In genomic region chr15:63509933-63510547, GRCh38 we compare ENCODE assay signal across 2 cellular contexts.
TF ChIP-seq lines count a peak whose summit lies in the region.

No MANE protein-coding gene starts in this region.

TF ChIP-seq in A549, 52 proteins besides CTCF, POLR2A, EP300 and RAD21 (continued from another document):
- TF ChIP-seq, protein P1, sequence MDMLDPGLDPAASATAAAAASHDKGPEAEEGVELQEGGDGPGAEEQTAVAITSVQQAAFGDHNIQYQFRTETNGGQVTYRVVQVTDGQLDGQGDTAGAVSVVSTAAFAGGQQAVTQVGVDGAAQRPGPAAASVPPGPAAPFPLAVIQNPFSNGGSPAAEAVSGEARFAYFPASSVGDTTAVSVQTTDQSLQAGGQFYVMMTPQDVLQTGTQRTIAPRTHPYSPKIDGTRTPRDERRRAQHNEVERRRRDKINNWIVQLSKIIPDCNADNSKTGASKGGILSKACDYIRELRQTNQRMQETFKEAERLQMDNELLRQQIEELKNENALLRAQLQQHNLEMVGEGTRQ (IDR thresholded peaks at IDR 0.05) = no peak
- TF ChIP-seq HEYL (CRISPR knock-in tag; IDR thresholded peaks at IDR 0.05) (no peak), FOSL2 (IDR thresholded peaks at IDR 0.05) (peak; percentile 81; the same call in 1 of the 2 replicates), FOSL2 (CRISPR knock-in tag; IDR thresholded peaks at IDR 0.05) (peak; percentile 92), CEBPB (IDR thresholded peaks at IDR 0.05) (0 out of 4 replicates have a peak, but pooled peaks of 1 of the 2 experiments have one; percentile 35), JUNB (IDR thresholded peaks at IDR 0.05) (peak; percentile 76), HOXB5 (CRISPR knock-in tag; IDR thresholded peaks at IDR 0.05) (no peak)

TF ChIP-seq in HEK293, 187 proteins besides CTCF, POLR2A, EP300 and RAD21 (continued from another document):
- TF ChIP-seq, protein P2, sequence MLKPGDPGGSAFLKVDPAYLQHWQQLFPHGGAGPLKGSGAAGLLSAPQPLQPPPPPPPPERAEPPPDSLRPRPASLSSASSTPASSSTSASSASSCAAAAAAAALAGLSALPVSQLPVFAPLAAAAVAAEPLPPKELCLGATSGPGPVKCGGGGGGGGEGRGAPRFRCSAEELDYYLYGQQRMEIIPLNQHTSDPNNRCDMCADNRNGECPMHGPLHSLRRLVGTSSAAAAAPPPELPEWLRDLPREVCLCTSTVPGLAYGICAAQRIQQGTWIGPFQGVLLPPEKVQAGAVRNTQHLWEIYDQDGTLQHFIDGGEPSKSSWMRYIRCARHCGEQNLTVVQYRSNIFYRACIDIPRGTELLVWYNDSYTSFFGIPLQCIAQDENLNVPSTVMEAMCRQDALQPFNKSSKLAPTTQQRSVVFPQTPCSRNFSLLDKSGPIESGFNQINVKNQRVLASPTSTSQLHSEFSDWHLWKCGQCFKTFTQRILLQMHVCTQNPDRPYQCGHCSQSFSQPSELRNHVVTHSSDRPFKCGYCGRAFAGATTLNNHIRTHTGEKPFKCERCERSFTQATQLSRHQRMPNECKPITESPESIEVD (tag by site-specific recombination; IDR thresholded peaks at IDR 0.05) = peak; percentile 81
